In genomic region chr20:62587757-62588402, GRCh38 we compare ENCODE assay signal across 13 cellular contexts. TPM values are rescaled to one million over a fixed set of nuclear protein-coding genes. Genes with fewer than 3 reads are reported as not detected.
A peak's percentile ranks its signal among the peaks of the same experiment; 100 is the strongest.
DNase-seq lines count a peak whose midpoint lies in the region; ATAC-seq and TF ChIP-seq lines count a peak whose summit lies in the region.
"Had no signal": no experiment of that assay in that cellular context is flagged by ENCODE, and none has a peak within 500 bp of the region (broad histone marks: within the 10 kb centered on the region; RNA-seq: fewer than 3 reads in every experiment).

No MANE protein-coding gene starts in this region.

- H3K27me3 Mint-ChIP-seq in endodermal cell (ENCODE audit: insufficient read depth): no peaks in the 10 kb centered on the region

- H3K4me3 ChIP-seq in Panc1 (ENCODE audit: low read depth in 2 of 2, low read length in 2 of 2) (no peak overlapping the region), endodermal cell (ENCODE audit: low read length) (no peak overlapping the region)
- H3K4me3 ChIP-seq: sigmoid colon had no signal

- no peak overlapping the region for H3K27ac Mint-ChIP-seq in endodermal cell
- H3K27ac Mint-ChIP-seq: activated T-helper 1 cell treated with anti-CD3 and anti-CD28 coated beads, Interleukin-12 subunit alpha, Interleukin-12 subunit beta, Interleukin-2, Interleukin-4 antibody, amounts not matched to agents 30 ng/mL and 10 ng/mL and 1 ng/mL, durations not matched to agents 14 hours and 24 hours and 36 hours; mesothelial cell of epicardium had no signal

- H3K4me3 Mint-ChIP-seq in endodermal cell: no peak overlapping the region
- H3K4me3 Mint-ChIP-seq: activated T-helper 1 cell treated with anti-CD3 and anti-CD28 coated beads, Interleukin-12 subunit alpha, Interleukin-12 subunit beta, Interleukin-2, Interleukin-4 antibody, amounts not matched to agents 30 ng/mL and 10 ng/mL and 1 ng/mL, durations not matched to agents 14 hours and 24 hours and 36 hours; mesothelial cell of epicardium had no signal

- H3K27me3 ChIP-seq in Panc1 (ENCODE audit: control insufficient read depth, insufficient read depth, low read length) (no peaks in the 10 kb centered on the region), endodermal cell (ENCODE audit: control insufficient read depth, insufficient read depth, low read length, poor library complexity, severe bottlenecking) (no peaks in the 10 kb centered on the region)

- peak; percentile 14 to 28 for DNase-seq in stimulated activated CD4-positive, alpha-beta T cell treated with anti-CD3 and anti-CD28 coated beads, Interleukin-4, amount 100 ng/mL, for 48 hours (ENCODE audit: low read depth in 2 of 2)
- DNase-seq in stimulated activated CD4-positive, alpha-beta T cell treated with anti-CD3 and anti-CD28 coated beads, Interleukin-12 subunit alpha, Interleukin-12 subunit beta, amount 100 ng/mL, for 4 hours: no peak
- DNase-seq in Panc1 (ENCODE audit: low read depth, low spot score) (no peak), endodermal cell (peak; percentile 84), NCI-H2081 (lab: John Stamatoyannopoulos, UW) (no peak)
- DNase-seq: cortex of kidney, NCI-H526 treated with DMSO at 0.1 percent for 48 hours, sigmoid colon had no signal

- peaks cover 44% of the 10 kb centered on the region for H3K4me1 ChIP-seq in Panc1 (ENCODE audit: control insufficient read depth, insufficient read depth, low read length)
- H3K4me1 ChIP-seq in endodermal cell (ENCODE audit: control insufficient read depth, insufficient read depth, low read length): no peaks in the 10 kb centered on the region

- in situ Hi-C loops in Panc1 (cut with HindIII; ENCODE audit: low pct_unique_long_range_greater_than_20kb, low sequenced_read_pairs): no loop called here

- H3K36me3 ChIP-seq in Panc1 (ENCODE audit: control insufficient read depth, insufficient read depth, low read length) (no peaks in the 10 kb centered on the region), endodermal cell (ENCODE audit: control insufficient read depth, insufficient read depth, low read length) (no peaks in the 10 kb centered on the region)
- H3K36me3 ChIP-seq: sigmoid colon had no signal

- TF ChIP-seq CTCF in Panc1 (IDR thresholded peaks at IDR 0.05): no peak
- no peak for TF ChIP-seq CTCF in endodermal cell (conservative IDR thresholded peaks at IDR 0.05)

- no peak overlapping the region for H3K9ac ChIP-seq in endodermal cell (ENCODE audit: extremely low read depth, low read length, poor library complexity, severe bottlenecking)

- ATAC-seq in Panc1 (no peak; the same call in 1 of the 2 replicates), HG03432 (IDR thresholded peaks at IDR 0.05; ENCODE audit: unreplicated experiment) (no peak), GM19023 (IDR thresholded peaks at IDR 0.05; ENCODE audit: unreplicated experiment) (no peak), GM21786 (IDR thresholded peaks at IDR 0.05; ENCODE audit: unreplicated experiment) (no peak)

- POLR2A ChIA-PET in Panc1 (lab: Charles Lee): no interaction called here

- CTCF ChIA-PET in Panc1 (lab: Charles Lee): interaction anchor here (1.7 kb wide), 1 partner anchor 29 kb away, joined by 7 read pairs; no protein-coding TSS in a partner anchor

- H3K9me3 ChIP-seq in Panc1 (ENCODE audit: control insufficient read depth, insufficient read depth, low read depth, low read length): no peaks in the 10 kb centered on the region
- H3K9me3 ChIP-seq in endodermal cell (ENCODE audit: control insufficient read depth, low read length): no peaks in the 10 kb centered on the region
- H3K9me3 ChIP-seq: sigmoid colon had no signal

- H3K9me3 Mint-ChIP-seq in endodermal cell: no peaks in the 10 kb centered on the region
- H3K9me3 Mint-ChIP-seq: mesothelial cell of epicardium had no signal

- BruUV-seq in Panc1 (replicated peaks; lab: Mats Ljungman, UMichigan): no TSS peak

- no peaks in the 10 kb centered on the region for H3K4me1 Mint-ChIP-seq in endodermal cell
- H3K4me1 Mint-ChIP-seq: mesothelial cell of epicardium had no signal

- H3K27ac ChIP-seq in Panc1 (ENCODE audit: low read length) (peak overlapping the region; percentile 83), endodermal cell (ENCODE audit: low read depth, low read length) (no peak overlapping the region)
- H3K27ac ChIP-seq: sigmoid colon had no signal

- H3K36me3 Mint-ChIP-seq in endodermal cell (ENCODE audit: low read depth): no peaks in the 10 kb centered on the region
- H3K36me3 Mint-ChIP-seq: mesothelial cell of epicardium had no signal

- intact Hi-C loops in Panc1 (cut with micrococcal nuclease; ENCODE audit: unreplicated experiment): no loop called here

- WGBS in endodermal cell (ENCODE audit: insufficient coverage in 1 of 2, insufficient read length in 1 of 2), 2 experiments: 74 to 78% methylated on average over 15 to 20 of the region's 20 CpGs

RNA-seq across cellular contexts. Expression of gene SLCO4A1, which starts 54.4 kb away (rescaled TPM):
- total RNA-seq in Panc1 (2021; ENCODE audit: unreplicated experiment) (167 TPM), endodermal cell (1 to 10 TPM; 2.9 to 5.0 TPM)
- polyA plus RNA-seq in Panc1 (2012; ENCODE audit: insufficient read length): 145 TPM
- 2.0 TPM for polyA plus RNA-seq in endodermal cell (2013, experiment 1 of 2)
- 1.7 TPM for polyA plus RNA-seq in endodermal cell (2013, experiment 2 of 2)

Comparison
In these comparisons a context has a peak if more than half of its experiments do, and no peak if none do; other contexts are left out.
1. DNase-seq: peak in stimulated activated CD4-positive, alpha-beta T cell treated with anti-CD3 and anti-CD28 coated beads, Interleukin-4, amount 100 ng/mL, for 48 hours (2 of 2) and endodermal cell (single experiment); none in stimulated activated CD4-positive, alpha-beta T cell treated with anti-CD3 and anti-CD28 coated beads, Interleukin-12 subunit alpha, Interleukin-12 subunit beta, amount 100 ng/mL, for 4 hours (single experiment), Panc1 (single experiment) and NCI-H2081 (0 of 2).
2. RNA of gene SLCO4A1, which starts 54.4 kb away (total RNA-seq): 167 TPM in Panc1 (single experiment); 2.9 to 5.0 TPM in endodermal cell; every median in the first group is over 10 times any median in the second.